10 cellular contexts compared by ENCODE assay signal in genomic region chr2:201880620-201881381, GRCh38.
DNase-seq lines count a peak whose midpoint lies in the region; ATAC-seq and TF ChIP-seq lines count a peak whose summit lies in the region.
"Had no signal": no experiment of that assay in that cellular context is flagged by ENCODE, and none has a peak within 500 bp of the region (broad histone marks: within the 10 kb centered on the region; RNA-seq: fewer than 3 reads in every experiment).

No MANE protein-coding gene starts in this region.

- TF ChIP-seq CTCF in uterus (IDR thresholded peaks at IDR 0.05) (no peak), testis (IDR thresholded peaks at IDR 0.05) (no peak)

- peak; percentile 69 for ATAC-seq in HG03571 (IDR thresholded peaks at IDR 0.05; ENCODE audit: unreplicated experiment)
- no peak for ATAC-seq in HG02852 (IDR thresholded peaks at IDR 0.05; ENCODE audit: unreplicated experiment)
- no peak for ATAC-seq in activated naive CD4-positive, alpha-beta T cell treated with anti-CD3 and anti-CD28 coated beads, Interleukin-2, amount 50 U/mL, for 72 hours

- H3K9me3 Mint-ChIP-seq in activated naive CD4-positive, alpha-beta T cell treated with anti-CD3 and anti-CD28 coated beads, Interleukin-2, amount 50 U/mL, for 72 hours: no peaks in the 10 kb centered on the region

- H3K4me3 ChIP-seq in uterus (no peak overlapping the region), testis (no peak overlapping the region)

- H3K9me3 ChIP-seq in uterus: no peaks in the 10 kb centered on the region
- no peaks in the 10 kb centered on the region for H3K9me3 ChIP-seq in testis

- DNase-seq in NOMO-1 treated with DMSO at 0.1 percent for 48 hours (lab: John Stamatoyannopoulos, UW; ENCODE audit: unreplicated experiment) (peak; percentile 21), NOMO-1 (lab: John Stamatoyannopoulos, UW; ENCODE audit: unreplicated experiment in 2 of 2) (no peak), erythroblast (lab: John Stamatoyannopoulos, UW) (peak; percentile 27 to 37), uterus (peak; percentile 62 to 80), testis (no peak)
- no peak for DNase-seq in activated naive CD4-positive, alpha-beta T cell treated with anti-CD3 and anti-CD28 coated beads, Interleukin-2, amount 50 U/mL, for 72 hours (ENCODE audit: low spot score in 2 of 2)
- DNase-seq: activated CD4-positive, alpha-beta T cell treated with anti-CD3 and anti-CD28 coated beads for 4 hours; head of caudate nucleus had no signal

- intact Hi-C loops in uterus (cut with DNase I; ENCODE audit: low total_unique reads) (no loop called here), testis (cut with DNase I; ENCODE audit: low total_unique reads) (no loop called here)

- no peaks in the 10 kb centered on the region for H3K4me1 ChIP-seq in uterus
- peaks cover 16% of the 10 kb centered on the region for H3K4me1 ChIP-seq in testis

- WGBS in testis, 2 donors: 52 to 53% methylated on average over 10 of the region's 10 CpGs

- H3K27ac ChIP-seq in uterus (peak overlapping the region in 1 of 2 donors; percentile 9), testis (no peak overlapping the region)

- H3K27me3 ChIP-seq in uterus (no peaks in the 10 kb centered on the region), testis (no peaks in the 10 kb centered on the region)

- no peaks in the 10 kb centered on the region for H3K36me3 Mint-ChIP-seq in activated naive CD4-positive, alpha-beta T cell treated with anti-CD3 and anti-CD28 coated beads, Interleukin-2, amount 50 U/mL, for 72 hours

- no peak overlapping the region for H3K27ac Mint-ChIP-seq in activated naive CD4-positive, alpha-beta T cell treated with anti-CD3 and anti-CD28 coated beads, Interleukin-2, amount 50 U/mL, for 72 hours

- TF ChIP-seq POLR2A in erythroblast (IDR thresholded peaks at IDR 0.05; ENCODE audit: low read length): no peak
- no peak for TF ChIP-seq POLR2A in uterus (IDR thresholded peaks at IDR 0.05)
- TF ChIP-seq POLR2A in testis (IDR thresholded peaks at IDR 0.05): no peak

- H3K36me3 ChIP-seq in uterus (no peaks in the 10 kb centered on the region), testis (ENCODE audit: low read depth, missing control alignments) (no peaks in the 10 kb centered on the region)

Comparison
In these comparisons a context has a peak if more than half of its experiments do, and no peak if none do; other contexts are left out.
1. DNase-seq: peak in NOMO-1 treated with DMSO at 0.1 percent for 48 hours (single experiment), erythroblast (2 of 2) and uterus (2 of 2); none in NOMO-1 (0 of 2), activated naive CD4-positive, alpha-beta T cell treated with anti-CD3 and anti-CD28 coated beads, Interleukin-2, amount 50 U/mL, for 72 hours (0 of 2) and testis (single experiment).